In genomic region chr5:41924872-41925554, GRCh38 we compare ENCODE assay signal across 8 cellular contexts. TPM values are rescaled to one million over a fixed set of nuclear protein-coding genes. Genes with fewer than 3 reads are reported as not detected.
A peak's percentile ranks its signal among the peaks of the same experiment; 100 is the strongest.
DNase-seq lines count a peak whose midpoint lies in the region; ATAC-seq and TF ChIP-seq lines count a peak whose summit lies in the region.

A gene with protein sequence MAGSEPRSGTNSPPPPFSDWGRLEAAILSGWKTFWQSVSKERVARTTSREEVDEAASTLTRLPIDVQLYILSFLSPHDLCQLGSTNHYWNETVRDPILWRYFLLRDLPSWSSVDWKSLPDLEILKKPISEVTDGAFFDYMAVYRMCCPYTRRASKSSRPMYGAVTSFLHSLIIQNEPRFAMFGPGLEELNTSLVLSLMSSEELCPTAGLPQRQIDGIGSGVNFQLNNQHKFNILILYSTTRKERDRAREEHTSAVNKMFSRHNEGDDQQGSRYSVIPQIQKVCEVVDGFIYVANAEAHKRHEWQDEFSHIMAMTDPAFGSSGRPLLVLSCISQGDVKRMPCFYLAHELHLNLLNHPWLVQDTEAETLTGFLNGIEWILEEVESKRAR (plus strand): TSS chr5:41925281. CDS start chr5:41925310, 29 bp downstream.

- DNase-seq in Caco-2 (peak; percentile 87), HT1080 (ENCODE audit: low read depth) (peak; percentile 77), NOMO-1 treated with dmso at 0.1 percent for 144 hours (lab: John Stamatoyannopoulos, UW; ENCODE audit: unreplicated experiment) (peak; percentile 96), mesothelial cell of epicardium (ENCODE audit: low spot score in 2 of 2, unreplicated experiment in 2 of 2) (peak; percentile 32 to 70)
- peak; percentile 91 for DNase-seq in activated CD8-positive, alpha-beta memory T cell treated with anti-CD3 and anti-CD28 coated beads, Interleukin-2, amount 10 ng/mL, durations not matched to agents 7 days and 5 days
- DNase-seq in stimulated activated CD8-positive, alpha-beta memory T cell treated with anti-CD3 and anti-CD28 coated beads, Interleukin-2, amount 100 ng/mL, for 1 hour (ENCODE audit: low read depth in 2 of 2): peak; percentile 72 to 76

- H3K36me3 Mint-ChIP-seq in Caco-2 (ENCODE audit: insufficient read depth, unreplicated experiment) (peaks cover 19% of the 10 kb centered on the region), mesothelial cell of epicardium (peaks cover 3% of the 10 kb centered on the region)
- peaks cover 14% of the 10 kb centered on the region for H3K36me3 Mint-ChIP-seq in activated CD8-positive, alpha-beta memory T cell treated with anti-CD3 and anti-CD28 coated beads, Interleukin-2, amount 10 ng/mL, durations not matched to agents 7 days and 5 days

- ATAC-seq in GM21360 (IDR thresholded peaks at IDR 0.05; ENCODE audit: unreplicated experiment): peak; percentile 94
- ATAC-seq in activated CD8-positive, alpha-beta memory T cell treated with anti-CD3 and anti-CD28 coated beads, Interleukin-2, amount 10 ng/mL, durations not matched to agents 7 days and 5 days: peak; percentile 98

- CTCF ChIA-PET in Caco-2 (lab: Charles Lee): interaction anchor here (0.6 to 1.0 kb wide), 3 partner anchors 21 to 1175 kb away, joined by 3 to 6 read pairs (median 3); partner anchors contain the start of gene RIMOC1
- CTCF ChIA-PET in activated CD8-positive, alpha-beta memory T cell treated with anti-CD3 and anti-CD28 coated beads, Interleukin-2, amount 10 ng/mL, durations not matched to agents 7 days and 5 days (lab: Charles Lee): interaction anchor here (1.0 to 2.1 kb wide), 13 partner anchors 10 to 133 kb away, joined by 3 to 8 read pairs (median 6); partner anchors contain the start of gene RIMOC1

- peak within 1 kb of the TSS; percentile 92 for H3K27ac Mint-ChIP-seq in Caco-2 (ENCODE audit: unreplicated experiment)
- peak within 1 kb of the TSS; percentile 91 for H3K27ac Mint-ChIP-seq in activated CD8-positive, alpha-beta memory T cell treated with anti-CD3 and anti-CD28 coated beads, Interleukin-2, amount 10 ng/mL, durations not matched to agents 7 days and 5 days
- H3K27ac Mint-ChIP-seq in mesothelial cell of epicardium: peak within 1 kb of the TSS; percentile 87

- POLR2A ChIA-PET in Caco-2 (lab: Charles Lee): interaction anchor here (0.5 to 1.7 kb wide), 2 partner anchors 21 to 54 kb away, joined by 3 to 22 read pairs; partner anchors contain the start of gene RIMOC1

- no peaks in the 10 kb centered on the region for H3K27me3 Mint-ChIP-seq in Caco-2 (ENCODE audit: insufficient read depth, unreplicated experiment)
- no peaks in the 10 kb centered on the region for H3K27me3 Mint-ChIP-seq in activated CD8-positive, alpha-beta memory T cell treated with anti-CD3 and anti-CD28 coated beads, Interleukin-2, amount 10 ng/mL, durations not matched to agents 7 days and 5 days
- H3K27me3 Mint-ChIP-seq in mesothelial cell of epicardium (ENCODE audit: low read depth): no peaks in the 10 kb centered on the region

- no peaks in the 10 kb centered on the region for H3K9me3 Mint-ChIP-seq in Caco-2 (ENCODE audit: unreplicated experiment)
- H3K9me3 Mint-ChIP-seq in activated CD8-positive, alpha-beta memory T cell treated with anti-CD3 and anti-CD28 coated beads, Interleukin-2, amount 10 ng/mL, durations not matched to agents 7 days and 5 days (ENCODE audit: low read depth): no peaks in the 10 kb centered on the region
- H3K9me3 Mint-ChIP-seq in mesothelial cell of epicardium: no peaks in the 10 kb centered on the region

- BruUV-seq in Caco-2 (replicated peaks; lab: Mats Ljungman, UMichigan): no TSS peak

- H3K9me3 ChIP-seq in Caco-2: no peaks in the 10 kb centered on the region
- no peaks in the 10 kb centered on the region for H3K9me3 ChIP-seq in endocrine pancreas (ENCODE audit: control insufficient read depth, low read length)

- peak within 1 kb of the TSS; percentile 89 for H3K9ac ChIP-seq in endocrine pancreas (ENCODE audit: control insufficient read depth, insufficient read depth, low read length)

- H3K4me3 ChIP-seq in Caco-2 (ENCODE audit: low read depth, low read length) (peak within 1 kb of the TSS; percentile 71), endocrine pancreas (ENCODE audit: control insufficient read depth, insufficient read depth, low read length) (peak within 1 kb of the TSS; percentile 64)

- peaks cover 7% of the 10 kb centered on the region for H3K4me1 ChIP-seq in Caco-2
- no peaks in the 10 kb centered on the region for H3K4me1 ChIP-seq in endocrine pancreas (ENCODE audit: control insufficient read depth, insufficient read depth, low read length)

- TF ChIP-seq CTCF in Caco-2 (IDR thresholded peaks at IDR 0.05; ENCODE audit: insufficient read depth in 1 of 2, low read depth in 1 of 2, low read length in 1 of 2, severe bottlenecking in 1 of 2, unreplicated experiment in 1 of 2) (peak; percentile 36 to 81), mesothelial cell of epicardium (IDR thresholded peaks at IDR 0.05; ENCODE audit: unreplicated experiment) (no peak)

- H3K4me3 Mint-ChIP-seq in Caco-2 (ENCODE audit: unreplicated experiment) (peak within 1 kb of the TSS; percentile 87), mesothelial cell of epicardium (peak within 1 kb of the TSS; percentile 81)
- peak within 1 kb of the TSS; percentile 68 for H3K4me3 Mint-ChIP-seq in activated CD8-positive, alpha-beta memory T cell treated with anti-CD3 and anti-CD28 coated beads, Interleukin-2, amount 10 ng/mL, durations not matched to agents 7 days and 5 days

- intact Hi-C loops in Caco-2 (cut with micrococcal nuclease; ENCODE audit: unreplicated experiment): loop anchor here (1.0 to 10.0 kb wide), 4 partner anchors 21 to 960 kb away; partner anchors contain the start of genes OXCT1 and RIMOC1

- no peaks in the 10 kb centered on the region for H3K27me3 ChIP-seq in Caco-2 (replicated peaks; ENCODE audit: control insufficient read depth, insufficient read depth, low read length)
- no peaks in the 10 kb centered on the region for H3K27me3 ChIP-seq in endocrine pancreas (ENCODE audit: control insufficient read depth, insufficient read depth, low read length)

- H3K4me1 Mint-ChIP-seq in Caco-2 (ENCODE audit: low read depth, unreplicated experiment): no peaks in the 10 kb centered on the region
- H3K4me1 Mint-ChIP-seq in activated CD8-positive, alpha-beta memory T cell treated with anti-CD3 and anti-CD28 coated beads, Interleukin-2, amount 10 ng/mL, durations not matched to agents 7 days and 5 days: peaks cover 24% of the 10 kb centered on the region
- H3K4me1 Mint-ChIP-seq in mesothelial cell of epicardium: peaks cover 7% of the 10 kb centered on the region

- no peaks in the 10 kb centered on the region; the same call in 1 of the 2 replicates for H3K36me3 ChIP-seq in Caco-2 (ENCODE audit: control insufficient read depth, insufficient read depth, low read length)
- H3K36me3 ChIP-seq in endocrine pancreas (ENCODE audit: control insufficient read depth, insufficient read depth, low read length): no peaks in the 10 kb centered on the region

RNA-seq across cellular contexts. Expression of the gene that starts here (rescaled TPM):
- 8.1 and 9.7 TPM in 2 replicates for total RNA-seq in Caco-2 (2022)
- 7.4 and 8.9 TPM in 2 replicates for total RNA-seq in HT1080 (2014; rRNA removed; shearing (Covaris generic))
- polyA plus RNA-seq in HT1080 (2015; cell fraction: cytosol; rRNA removed): 8.6 and 10.2 TPM in 2 replicates
- 11.1 and 12.7 TPM in 2 replicates for polyA plus RNA-seq in HT1080 (2015; cell fraction: nucleus; rRNA removed)
- total RNA-seq in activated CD8-positive, alpha-beta memory T cell treated with anti-CD3 and anti-CD28 coated beads, Interleukin-2, amount 10 ng/mL, durations not matched to agents 7 days and 5 days: 10 to 100 TPM; 12.7 to 16.0 TPM
- 5.6 to 6.8 TPM (median 5.9 TPM) in 3 replicates for total RNA-seq in mesothelial cell of epicardium

Comparison
In these comparisons a context has a peak if more than half of its experiments do, and no peak if none do; other contexts are left out.
1. Peak in every context shown above with its lines: DNase-seq, ATAC-seq and H3K4me3 ChIP-seq.